In genomic region chr5:139185589-139185988, GRCh38 we compare ENCODE assay signal across 30 cellular contexts. TPM values are rescaled to one million over a fixed set of nuclear protein-coding genes. Genes with fewer than 3 reads are reported as not detected.
DNase-seq lines count a peak whose midpoint lies in the region; ATAC-seq, FAIRE-seq and TF ChIP-seq lines count a peak whose summit lies in the region.
"Had no signal": no experiment of that assay in that cellular context is flagged by ENCODE, and none has a peak within 500 bp of the region (broad histone marks: within the 10 kb centered on the region; RNA-seq: fewer than 3 reads in every experiment).

No MANE protein-coding gene starts in this region.

- H3K27ac Mint-ChIP-seq in brain (peak overlapping the region in 3 of 5 experiments; percentile 25 to 75 (median 74)), Caco-2 (ENCODE audit: unreplicated experiment) (no peak overlapping the region)
- H3K27ac Mint-ChIP-seq: activated CD8-positive, alpha-beta memory T cell treated with anti-CD3 and anti-CD28 coated beads, Interleukin-2, amount 10 ng/mL, durations not matched to agents 7 days and 5 days; activated naive CD4-positive, alpha-beta T cell treated with anti-CD3 and anti-CD28 coated beads, Interleukin-2, amount 10 ng/mL, durations not matched to agents 7 days and 5 days; activated T-helper 1 cell treated with anti-CD3 and anti-CD28 coated beads, Interleukin-12 subunit alpha, Interleukin-12 subunit beta, Interleukin-2, Interleukin-4 antibody, amounts not matched to agents 30 ng/mL and 10 ng/mL and 1 ng/mL, durations not matched to agents 14 hours and 24 hours and 36 hours; immature natural killer cell; natural killer cell treated with Interleukin-12 subunit alpha and Interleukin-12 subunit beta and Interleukin-15 and Interleukin-18, amount 100 ng/mL, for 72 hours; type B pancreatic cell had no signal

- H3K9me3 Mint-ChIP-seq in brain (no peaks in the 10 kb centered on the region), Caco-2 (ENCODE audit: unreplicated experiment) (no peaks in the 10 kb centered on the region)
- H3K9me3 Mint-ChIP-seq: activated naive CD4-positive, alpha-beta T cell treated with anti-CD3 and anti-CD28 coated beads, Interleukin-2, amount 10 ng/mL, durations not matched to agents 7 days and 5 days; activated T-helper 1 cell treated with anti-CD3 and anti-CD28 coated beads, Interleukin-12 subunit alpha, Interleukin-12 subunit beta, Interleukin-2, Interleukin-4 antibody, amounts not matched to agents 30 ng/mL and 10 ng/mL and 1 ng/mL, durations not matched to agents 14 hours and 24 hours and 36 hours; immature natural killer cell; natural killer cell treated with Interleukin-12 subunit alpha and Interleukin-12 subunit beta and Interleukin-15 and Interleukin-18, amount 100 ng/mL, for 72 hours; type B pancreatic cell had no signal

- H3K4me1 ChIP-seq in right atrium auricular region (peaks cover 0 to 61% of the 10 kb centered on the region in 2 donors), thoracic aorta (ENCODE audit: control insufficient read depth in 1 of 2, low read depth in 2 of 2) (peaks cover 25 to 52% of the 10 kb centered on the region in 2 donors), kidney (ENCODE audit: control insufficient read depth in 1 of 2, insufficient read depth in 1 of 2, low read depth in 1 of 2, low read length in 2 of 2) (peaks cover 7 to 13% of the 10 kb centered on the region in 2 donors), Caco-2 (peaks cover 8% of the 10 kb centered on the region; the same call in 1 of the 2 replicates)

- H3K9me3 ChIP-seq in right atrium auricular region (no peaks in the 10 kb centered on the region), thoracic aorta (no peaks in the 10 kb centered on the region), kidney (ENCODE audit: control insufficient read depth in 1 of 2, low read length in 2 of 2) (no peaks in the 10 kb centered on the region), Caco-2 (no peaks in the 10 kb centered on the region)

- H3K36me3 ChIP-seq in right atrium auricular region, result no peaks in the 10 kb centered on the region
- H3K36me3 ChIP-seq in thoracic aorta, result no peaks in the 10 kb centered on the region
- no peaks in the 10 kb centered on the region for H3K36me3 ChIP-seq in kidney (ENCODE audit: control insufficient read depth in 1 of 2, insufficient read depth in 2 of 2, low read length in 2 of 2)
- H3K36me3 ChIP-seq in Caco-2 (ENCODE audit: control insufficient read depth, insufficient read depth, low read length), result no peaks in the 10 kb centered on the region

- POLR2A ChIA-PET in Caco-2 (lab: Charles Lee), result no interaction called here

- ATAC-seq in Right ventricle myocardium superior (ENCODE audit: poor library complexity), result peak; percentile 42
- ATAC-seq in thoracic aorta (ENCODE audit: insufficient number of reproducible peaks, low FRiP score, low read depth), result no peak
- ATAC-seq: activated CD8-positive, alpha-beta memory T cell treated with anti-CD3 and anti-CD28 coated beads, Interleukin-2, amount 10 ng/mL, durations not matched to agents 7 days and 5 days; HepG2; natural killer cell treated with Interleukin-12 subunit alpha and Interleukin-12 subunit beta and Interleukin-15 and Interleukin-18, amount 100 ng/mL, for 72 hours had no signal

- no peaks in the 10 kb centered on the region for H3K27me3 ChIP-seq in right atrium auricular region
- no peaks in the 10 kb centered on the region for H3K27me3 ChIP-seq in thoracic aorta (replicated peaks; ENCODE audit: insufficient read depth)
- H3K27me3 ChIP-seq in Caco-2 (replicated peaks; ENCODE audit: control insufficient read depth, insufficient read depth, low read length), result no peaks in the 10 kb centered on the region

- H3K4me3 Mint-ChIP-seq in brain (no peak overlapping the region), Caco-2 (ENCODE audit: unreplicated experiment) (no peak overlapping the region)
- H3K4me3 Mint-ChIP-seq: activated CD8-positive, alpha-beta memory T cell treated with anti-CD3 and anti-CD28 coated beads, Interleukin-2, amount 10 ng/mL, durations not matched to agents 7 days and 5 days; activated naive CD4-positive, alpha-beta T cell treated with anti-CD3 and anti-CD28 coated beads, Interleukin-2, amount 10 ng/mL, durations not matched to agents 7 days and 5 days; activated T-helper 1 cell treated with anti-CD3 and anti-CD28 coated beads, Interleukin-12 subunit alpha, Interleukin-12 subunit beta, Interleukin-2, Interleukin-4 antibody, amounts not matched to agents 30 ng/mL and 10 ng/mL and 1 ng/mL, durations not matched to agents 14 hours and 24 hours and 36 hours; immature natural killer cell; natural killer cell treated with Interleukin-12 subunit alpha and Interleukin-12 subunit beta and Interleukin-15 and Interleukin-18, amount 100 ng/mL, for 72 hours; type B pancreatic cell had no signal

- H3K4me1 Mint-ChIP-seq in brain, result peaks cover 57% of the 10 kb centered on the region
- H3K4me1 Mint-ChIP-seq in Caco-2 (ENCODE audit: low read depth, unreplicated experiment), result peaks cover 20% of the 10 kb centered on the region
- H3K4me1 Mint-ChIP-seq: activated CD8-positive, alpha-beta memory T cell treated with anti-CD3 and anti-CD28 coated beads, Interleukin-2, amount 10 ng/mL, durations not matched to agents 7 days and 5 days; activated naive CD4-positive, alpha-beta T cell treated with anti-CD3 and anti-CD28 coated beads, Interleukin-2, amount 10 ng/mL, durations not matched to agents 7 days and 5 days had no signal

- no peak overlapping the region for H3K4me3 ChIP-seq in right atrium auricular region
- H3K4me3 ChIP-seq in thoracic aorta, result peak overlapping the region; percentile 54
- no peak overlapping the region for H3K4me3 ChIP-seq in kidney (ENCODE audit: low read length in 2 of 2)
- H3K4me3 ChIP-seq in Caco-2 (ENCODE audit: low read depth, low read length), result no peak overlapping the region

- CTCF ChIA-PET in Caco-2 (lab: Charles Lee), result no interaction called here

- H3K36me3 Mint-ChIP-seq in brain (peaks cover 34% of the 10 kb centered on the region), Caco-2 (ENCODE audit: insufficient read depth, unreplicated experiment) (peaks cover 6% of the 10 kb centered on the region)
- H3K36me3 Mint-ChIP-seq: natural killer cell treated with Interleukin-12 subunit alpha and Interleukin-12 subunit beta and Interleukin-15 and Interleukin-18, amount 100 ng/mL, for 72 hours had no signal

- no peak for TF ChIP-seq CTCF in right atrium auricular region (IDR thresholded peaks at IDR 0.05)
- TF ChIP-seq CTCF in brain (conservative IDR thresholded peaks at IDR 0.05), result no peak
- no peak for TF ChIP-seq CTCF in thoracic aorta (IDR thresholded peaks at IDR 0.05)
- TF ChIP-seq CTCF in kidney (IDR thresholded peaks at IDR 0.05; ENCODE audit: borderline replicate concordance, extremely low read depth, insufficient read depth), result no peak
- TF ChIP-seq CTCF in Caco-2 (IDR thresholded peaks at IDR 0.05; ENCODE audit: insufficient read depth in 1 of 2, low read depth in 1 of 2, low read length in 1 of 2, severe bottlenecking in 1 of 2, unreplicated experiment in 1 of 2), result no peak

- BruUV-seq in Caco-2 (replicated peaks; lab: Mats Ljungman, UMichigan), result no TSS peak

- H3K9ac ChIP-seq in kidney (ENCODE audit: low read length in 2 of 2), result no peak overlapping the region
- H3K9ac ChIP-seq: parathyroid adenoma had no signal

- H3K27ac ChIP-seq in right atrium auricular region (no peak overlapping the region), thoracic aorta (no peak overlapping the region), kidney (ENCODE audit: low read depth in 2 of 2, low read length in 2 of 2) (no peak overlapping the region)
- H3K27ac ChIP-seq: HL-60, parathyroid adenoma had no signal

- intact Hi-C loops in Right ventricle myocardium superior (cut with DNase I) (no loop called here), kidney (cut with DNase I) (no loop called here), Caco-2 (cut with micrococcal nuclease; ENCODE audit: unreplicated experiment) (no loop called here)

- H3K27me3 Mint-ChIP-seq in brain, result no peaks in the 10 kb centered on the region
- no peaks in the 10 kb centered on the region for H3K27me3 Mint-ChIP-seq in Caco-2 (ENCODE audit: insufficient read depth, unreplicated experiment)
- H3K27me3 Mint-ChIP-seq: activated CD8-positive, alpha-beta memory T cell treated with anti-CD3 and anti-CD28 coated beads, Interleukin-2, amount 10 ng/mL, durations not matched to agents 7 days and 5 days; activated naive CD4-positive, alpha-beta T cell treated with anti-CD3 and anti-CD28 coated beads, Interleukin-2, amount 10 ng/mL, durations not matched to agents 7 days and 5 days; natural killer cell treated with Interleukin-12 subunit alpha and Interleukin-12 subunit beta and Interleukin-15 and Interleukin-18, amount 100 ng/mL, for 72 hours; type B pancreatic cell had no signal

- FAIRE-seq in islet of Langerhans (lab: Jason Lieb, UNC) (peak; percentile 5), kidney (lab: Jason Lieb, UNC) (no peak)
- FAIRE-seq: A204.1, H1, HepG2 had no signal

- DNase-seq in Right ventricle myocardium superior (no peak), right atrium auricular region (ENCODE audit: low spot score) (no peak), thoracic aorta (ENCODE audit: low spot score) (no peak), kidney (no peak), Caco-2 (no peak), kidney tubule cell (ENCODE audit: low spot score) (no peak)
- DNase-seq: activated CD4-positive, alpha-beta T cell treated with anti-CD3 and anti-CD28 coated beads, Interleukin-2, amount 50 U/mL, for 1 hour; activated CD8-positive, alpha-beta memory T cell treated with anti-CD3 and anti-CD28 coated beads, Interleukin-2, amount 10 ng/mL, durations not matched to agents 7 days and 5 days; activated naive CD4-positive, alpha-beta T cell treated with anti-CD3 and anti-CD28 coated beads, Interleukin-2, amount 10 ng/mL, durations not matched to agents 7 days and 5 days; COR-L47; dermis blood vessel endothelial cell; DND-41; hippocampal formation; immature natural killer cell; NCI-H1092 treated with DMSO at 0.1 percent for 48 hours; NCI-H1930; NCI-H226; NCI-H748 treated with DMSO at 0.1 percent for 48 hours; stimulated activated CD8-positive, alpha-beta memory T cell treated with anti-CD3 and anti-CD28 coated beads, Interleukin-4, amount 100 ng/mL, for 48 hours; T-helper 9 cell had no signal

RNA-seq across cellular contexts. Expression of gene SIL1, which starts 12.6 kb away (rescaled TPM):
- 42.1 TPM for total RNA-seq in Right ventricle myocardium superior
- total RNA-seq in right atrium auricular region, result 10 to 100 TPM; 32.7 to 41.3 TPM
- 25.8 TPM for polyA plus RNA-seq in brain (ENCODE audit: insufficient read depth, low read depth, low replicate concordance)
- 10 to 100 TPM; 33.1 to 41.2 TPM for total RNA-seq in thoracic aorta
- 48.6 TPM for total RNA-seq in kidney
- polyA plus RNA-seq in kidney (ENCODE audit: insufficient read depth, low read depth, low replicate concordance), result 91.7 TPM
- total RNA-seq in Caco-2 (2022), result 29.7 and 31.5 TPM in 2 replicates
